ENCODE assay signal across 21 cellular contexts in the genomic region with DNA sequence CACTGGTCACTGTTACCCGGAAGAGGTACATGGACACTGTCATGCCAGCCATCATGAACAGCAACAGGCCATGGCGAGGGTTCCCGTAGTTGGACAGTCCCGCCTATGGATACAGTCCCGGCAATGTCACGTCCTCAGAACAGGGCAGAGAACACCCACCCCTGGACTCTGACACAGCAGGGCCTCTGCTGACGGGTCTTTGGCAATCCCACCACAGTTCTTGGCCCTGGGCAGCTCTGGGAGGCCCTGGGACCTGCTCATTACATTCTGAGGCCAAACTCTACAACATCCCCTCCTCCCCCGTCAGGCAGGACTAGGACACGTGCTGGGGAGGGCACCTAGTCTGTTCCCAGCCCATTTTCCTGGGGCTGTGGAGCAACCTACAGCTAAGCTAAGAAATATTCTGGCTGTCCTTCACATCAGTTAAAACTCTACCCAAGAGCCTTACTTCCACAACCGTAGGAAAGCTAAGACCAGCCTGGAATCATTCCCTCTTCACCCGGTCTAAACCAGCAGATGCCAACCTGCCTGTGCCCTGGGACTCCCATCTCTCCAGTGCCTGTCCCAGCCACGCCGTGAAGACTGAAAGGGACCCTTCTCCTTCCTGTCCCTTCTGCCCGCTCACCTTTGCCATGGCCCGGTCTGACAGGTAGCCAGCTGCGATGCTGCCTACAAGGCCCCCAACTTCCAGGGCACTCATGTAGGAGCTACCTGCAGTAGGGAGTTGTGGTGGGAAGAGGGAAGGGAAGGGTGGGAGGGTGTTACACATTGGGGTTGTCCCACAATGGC. TPM values are rescaled to one million over a fixed set of nuclear protein-coding genes. Genes with fewer than 3 reads are reported as not detected.
A peak's percentile ranks its signal among the peaks of the same experiment; 100 is the strongest.
DNase-seq lines count a peak whose midpoint lies in the region; ATAC-seq, FAIRE-seq and TF ChIP-seq lines count a peak whose summit lies in the region.
"Had no signal": no experiment of that assay in that cellular context is flagged by ENCODE, and none has a peak within 500 bp of the region (broad histone marks: within the 10 kb centered on the region; RNA-seq: fewer than 3 reads in every experiment).

No MANE protein-coding gene starts in this region.

- no peak overlapping the region for H2AFZ ChIP-seq in MM.1S (ENCODE audit: low read length)

- DNase-seq in Caco-2 (no peak), WTC11 (ENCODE audit: low spot score) (no peak), right lobe of liver (peak; percentile 60 to 89 (median 85)), small intestine (peak; percentile 36), GM13977 (ENCODE audit: low spot score) (no peak), MM.1S (no peak)
- DNase-seq: activated B cell treated with CpG ODN at 0.5 μM for 24 hours; activated T-cell treated with anti-CD3 and anti-CD28 coated beads, Interleukin-2, amount 50 U/mL, for 72 hours; CD8-positive, alpha-beta T cell; DMS79; esophagus squamous epithelium; left cardiac atrium; NCI-H1417; NCI-H524 treated with DMSO at 0.1 percent for 48 hours; retina; stimulated activated CD4-positive, alpha-beta T cell treated with anti-CD3 and anti-CD28 coated beads, Interleukin-15, amount 100 ng/mL, for 24 hours had no signal

- BruUV-seq in Caco-2 (replicated peaks; lab: Mats Ljungman, UMichigan): no TSS peak

- H3K27me3 ChIP-seq in Caco-2 (replicated peaks; ENCODE audit: control insufficient read depth, insufficient read depth, low read length) (no peaks in the 10 kb centered on the region), right lobe of liver (no peaks in the 10 kb centered on the region), small intestine (ENCODE audit: control insufficient read depth in 2 of 2, insufficient read depth in 2 of 2, low read length in 2 of 2) (no peaks in the 10 kb centered on the region), MM.1S (replicated peaks; ENCODE audit: insufficient read depth, low read length) (no peaks in the 10 kb centered on the region)
- H3K27me3 ChIP-seq: esophagus squamous epithelium, neutrophil had no signal

- H3K27ac ChIP-seq in right lobe of liver: peak overlapping the region; percentile 37 to 62 (median 47)
- peak overlapping the region; percentile 53 to 73 for H3K27ac ChIP-seq in small intestine (ENCODE audit: low read depth in 1 of 2, low read length in 1 of 2)
- H3K27ac ChIP-seq in MM.1S (ENCODE audit: low read length): no peak overlapping the region
- H3K27ac ChIP-seq: neutrophil had no signal

- 20% methylated on average over 4 of the region's 16 CpGs for WGBS in right lobe of liver (ENCODE audit: insufficient coverage, low coverage, low lambda C conversion rate, missing lambda C conversion rate)
- WGBS in small intestine, 3 donors: 28 to 60% (median 49%) methylated on average over 16 of the region's 16 CpGs

- peaks cover 21% of the 10 kb centered on the region for H3K36me3 ChIP-seq in Caco-2 (ENCODE audit: control insufficient read depth, insufficient read depth, low read length)
- H3K36me3 ChIP-seq in right lobe of liver: peaks cover 0 to 32% (median 15%) of the 10 kb centered on the region in 4 donors
- peaks cover 3% of the 10 kb centered on the region in 2 donors for H3K36me3 ChIP-seq in small intestine (ENCODE audit: control insufficient read depth in 2 of 2, insufficient read depth in 2 of 2, low read length in 2 of 2)
- no peaks in the 10 kb centered on the region for H3K36me3 ChIP-seq in MM.1S (replicated peaks; ENCODE audit: insufficient read depth, low read length)

- H3K79me2 ChIP-seq in MM.1S (ENCODE audit: low read length): peaks cover 87% of the 10 kb centered on the region

- POLR2A ChIA-PET in Caco-2 (lab: Charles Lee): interaction anchor here (0.6 kb wide), 1 partner anchor 28 kb away, joined by 5 read pairs; no protein-coding TSS in a partner anchor
- POLR2A ChIA-PET in WTC11 (lab: Charles Lee): interaction anchor here (1.2 kb wide), 1 partner anchor 69 kb away, joined by 3 read pairs; a partner anchor contains a TSS

- H3K9me3 ChIP-seq in Caco-2: no peaks in the 10 kb centered on the region
- no peaks in the 10 kb centered on the region for H3K9me3 ChIP-seq in right lobe of liver
- no peaks in the 10 kb centered on the region for H3K9me3 ChIP-seq in small intestine (ENCODE audit: control insufficient read depth, low read depth)
- H3K9me3 ChIP-seq in MM.1S (replicated peaks; ENCODE audit: insufficient read depth, low read length): no peaks in the 10 kb centered on the region
- H3K9me3 ChIP-seq: esophagus squamous epithelium, neutrophil had no signal

- H3K9me2 ChIP-seq in MM.1S (replicated peaks; ENCODE audit: insufficient read depth, low read length): no peaks in the 10 kb centered on the region

- TF ChIP-seq POLR2A in right lobe of liver (IDR thresholded peaks at IDR 0.05): peak; percentile 53

- TF ChIP-seq CTCF in Caco-2 (IDR thresholded peaks at IDR 0.05; ENCODE audit: insufficient read depth in 1 of 2, low read depth in 1 of 2, low read length in 1 of 2, severe bottlenecking in 1 of 2, unreplicated experiment in 1 of 2) (no peak), WTC11 (IDR thresholded peaks at IDR 0.05) (no peak), right lobe of liver (IDR thresholded peaks at IDR 0.05) (no peak), GM13977 (IDR thresholded peaks at IDR 0.05; ENCODE audit: extremely low read depth, insufficient read depth, missing control alignments) (no peak), MM.1S (IDR thresholded peaks at IDR 0.05; ENCODE audit: low read length) (no peak)

- H3K4me1 Mint-ChIP-seq in Caco-2 (ENCODE audit: low read depth, unreplicated experiment) (peaks cover 68% of the 10 kb centered on the region), WTC11 (peaks cover 19% of the 10 kb centered on the region)

- peaks cover 44% of the 10 kb centered on the region for H3F3A ChIP-seq in MM.1S (ENCODE audit: insufficient read depth, low read length)

- H4K20me1 ChIP-seq in MM.1S (ENCODE audit: insufficient read depth, low read length): 0 out of 2 replicates have a peak, but pooled peaks cover 2% of the 10 kb centered on the region

- H3K4me2 ChIP-seq in MM.1S (ENCODE audit: low read depth, low read length): no peak overlapping the region

- no peaks in the 10 kb centered on the region for H3K27me3 Mint-ChIP-seq in Caco-2 (ENCODE audit: insufficient read depth, unreplicated experiment)
- H3K27me3 Mint-ChIP-seq in WTC11 (ENCODE audit: low read depth): no peaks in the 10 kb centered on the region
- H3K27me3 Mint-ChIP-seq: activated B cell treated with CpG ODN at 0.5 μM for 24 hours; activated naive CD4-positive, alpha-beta T cell treated with anti-CD3 and anti-CD28 coated beads, Interleukin-2, amount 50 U/mL, for 24 hours had no signal

- H3K9me3 Mint-ChIP-seq in Caco-2 (ENCODE audit: unreplicated experiment): no peaks in the 10 kb centered on the region
- no peaks in the 10 kb centered on the region for H3K9me3 Mint-ChIP-seq in WTC11
- H3K9me3 Mint-ChIP-seq: activated B cell treated with CpG ODN at 0.5 μM for 24 hours; activated naive CD4-positive, alpha-beta T cell treated with anti-CD3 and anti-CD28 coated beads, Interleukin-2, amount 50 U/mL, for 24 hours; activated T-cell treated with anti-CD3 and anti-CD28 coated beads, Interleukin-2, amount 50 U/mL, for 72 hours; CD8-positive, alpha-beta T cell; T-helper 2 cell treated with Interferon-gamma antibody and Interleukin-4, amounts not matched to agents 5 μg/mL and 100 μg/mL, for 36 hours had no signal

- ATAC-seq in WTC11 (no peak), right lobe of liver (peak; percentile 3 to 13 (median 7)), GM18511 (IDR thresholded peaks at IDR 0.05; ENCODE audit: unreplicated experiment) (no peak)
- ATAC-seq: activated T-cell treated with anti-CD3 and anti-CD28 coated beads, Interleukin-2, amount 50 U/mL, for 72 hours; CD8-positive, alpha-beta T cell had no signal

- FAIRE-seq in small intestine (lab: Jason Lieb, UNC): no peak
- FAIRE-seq: colon had no signal

- no peak overlapping the region for H3K9ac ChIP-seq in MM.1S (ENCODE audit: low read length)

- in situ Hi-C loops in GM13977 (cut with MboI; ENCODE audit: low pct_unique_long_range_greater_than_20kb, low sequenced_read_pairs, unreplicated experiment): no loop called here

- H3K36me3 Mint-ChIP-seq in Caco-2 (ENCODE audit: insufficient read depth, unreplicated experiment) (peaks cover 89% of the 10 kb centered on the region), WTC11 (peaks cover 54% of the 10 kb centered on the region)

- H3K4me1 ChIP-seq in Caco-2: peaks cover 77% of the 10 kb centered on the region
- peaks cover 2 to 67% (median 28%) of the 10 kb centered on the region in 4 donors for H3K4me1 ChIP-seq in right lobe of liver
- peaks cover 2 to 4% of the 10 kb centered on the region in 2 donors for H3K4me1 ChIP-seq in small intestine (ENCODE audit: control insufficient read depth in 2 of 2, insufficient read depth in 1 of 2, low read depth in 1 of 2, low read length in 1 of 2)
- peaks cover 53% of the 10 kb centered on the region for H3K4me1 ChIP-seq in MM.1S (ENCODE audit: low read length)

- H3K4me3 Mint-ChIP-seq in Caco-2 (ENCODE audit: unreplicated experiment) (no peak overlapping the region), WTC11 (no peak overlapping the region)
- H3K4me3 Mint-ChIP-seq: activated B cell treated with CpG ODN at 0.5 μM for 24 hours; activated naive CD4-positive, alpha-beta T cell treated with anti-CD3 and anti-CD28 coated beads, Interleukin-2, amount 50 U/mL, for 24 hours; activated T-cell treated with anti-CD3 and anti-CD28 coated beads, Interleukin-2, amount 50 U/mL, for 72 hours; CD8-positive, alpha-beta T cell; T-helper 2 cell treated with Interferon-gamma antibody and Interleukin-4, amounts not matched to agents 5 μg/mL and 100 μg/mL, for 36 hours had no signal

- intact Hi-C loops in Caco-2 (cut with micrococcal nuclease; ENCODE audit: unreplicated experiment) (no loop called here), right lobe of liver (cut with DNase I) (no loop called here)

- peak overlapping the region; percentile 11 for H3K27ac Mint-ChIP-seq in Caco-2 (ENCODE audit: unreplicated experiment)
- H3K27ac Mint-ChIP-seq in WTC11: peak overlapping the region; percentile 70; the same call in 1 of the 2 replicates
- H3K27ac Mint-ChIP-seq: activated B cell treated with CpG ODN at 0.5 μM for 24 hours; T-helper 2 cell treated with Interferon-gamma antibody and Interleukin-4, amounts not matched to agents 5 μg/mL and 100 μg/mL, for 36 hours had no signal

- H3K4me3 ChIP-seq in Caco-2 (ENCODE audit: low read depth, low read length) (no peak overlapping the region), right lobe of liver (peak overlapping the region; percentile 66 to 96 (median 81)), small intestine (ENCODE audit: low read depth in 1 of 2, low read length in 2 of 2) (peak overlapping the region in 1 of 2 donors; percentile 87), MM.1S (ENCODE audit: low read length) (no peak overlapping the region)
- H3K4me3 ChIP-seq: esophagus squamous epithelium had no signal

- CTCF ChIA-PET in Caco-2 (lab: Charles Lee): interaction anchor here (0.6 kb wide), 1 partner anchor 447 kb away, joined by 3 read pairs; no protein-coding TSS in a partner anchor
- CTCF ChIA-PET in WTC11 (lab: Charles Lee): interaction anchor here (0.6 kb wide), 1 partner anchor 416 kb away, joined by 3 read pairs; no protein-coding TSS in a partner anchor

RNA-seq across cellular contexts. Expression of a gene that starts 4.5 kb away (rescaled TPM):
- 97.8 and 108 TPM in 2 replicates for total RNA-seq in Caco-2 (2022)
- 48.6 to 57.0 TPM (median 54.5 TPM) in 3 replicates for total RNA-seq in WTC11 (2021)
- total RNA-seq in right lobe of liver: 100 to 1,000 TPM in 4 of 6 experiments, 10 to 100 TPM in 2; 78.5 to 177 (median 147) TPM
- 100 to 1,000 TPM in 1 of 3 donors, 10 to 100 TPM in 2; 57.9 to 124 (median 70.0) TPM for polyA plus RNA-seq in small intestine

RNA-seq across cellular contexts. Expression of a gene that starts 7.6 kb away (rescaled TPM):
- total RNA-seq in Caco-2 (2022): 118 and 126 TPM in 2 replicates
- 65.1 to 75.7 TPM (median 65.5 TPM) in 3 replicates for total RNA-seq in WTC11 (2021)
- 10 to 100 TPM; 17.2 to 46.3 (median 33.4) TPM for total RNA-seq in right lobe of liver
- 100 to 1,000 TPM in 1 of 3 donors, 10 to 100 TPM in 2; 59.1 to 103 (median 82.5) TPM for polyA plus RNA-seq in small intestine

RNA-seq across cellular contexts. Expression of a gene that starts 8.0 kb away (rescaled TPM):
- total RNA-seq in Caco-2 (2022) (1,811 and 1,967 TPM in 2 replicates), WTC11 (2021) (1,349 to 1,504 TPM (median 1,464 TPM) in 3 replicates), right lobe of liver (100 to 1,000 TPM; 326 to 822 (median 376) TPM)
- 1,000 to 10,000 TPM; 1,321 to 2,444 (median 2,119) TPM for polyA plus RNA-seq in small intestine

RNA-seq across cellular contexts. Expression of a gene that starts 28.2 kb away (rescaled TPM):
- 185 and 194 TPM in 2 replicates for total RNA-seq in Caco-2 (2022)
- 39.1 to 42.1 TPM (median 41.7 TPM) in 3 replicates for total RNA-seq in WTC11 (2021)
- total RNA-seq in right lobe of liver: 10 to 100 TPM; 11.5 to 16.7 (median 13.0) TPM
- 10 to 100 TPM; 12.9 to 50.1 (median 25.9) TPM for polyA plus RNA-seq in small intestine

RNA-seq across cellular contexts. Expression of a gene that starts 30.8 kb away (rescaled TPM):
- total RNA-seq in Caco-2 (2022) (306 and 366 TPM in 2 replicates), WTC11 (2021) (212 to 276 TPM (median 218 TPM) in 3 replicates), right lobe of liver (100 to 1,000 TPM; 107 to 202 (median 171) TPM)
- polyA plus RNA-seq in small intestine: 100 to 1,000 TPM in 1 of 3 donors, 10 to 100 TPM in 2; 17.4 to 127 (median 22.7) TPM

Comparison
In these comparisons a context has a peak if more than half of its experiments do, and no peak if none do; other contexts are left out.
1. DNase-seq: peak in right lobe of liver (3 of 3) and small intestine (single experiment); none in Caco-2 (0 of 2), WTC11 (single experiment), GM13977 (single experiment) and MM.1S (single experiment).
2. H3K4me3 ChIP-seq: peak in right lobe of liver (3 of 3); none in Caco-2 (single experiment) and MM.1S (single experiment).
3. ATAC-seq: peak in right lobe of liver (4 of 4); none in WTC11 (single experiment) and GM18511 (single experiment).